ENCODE assay signal across 9 cellular contexts in genomic region chr1:226704169-226704921, GRCh38. TPM values are rescaled to one million over a fixed set of nuclear protein-coding genes. Genes with fewer than 3 reads are reported as not detected.
A peak's percentile ranks its signal among the peaks of the same experiment; 100 is the strongest.
DNase-seq lines count a peak whose midpoint lies in the region; ATAC-seq and TF ChIP-seq lines count a peak whose summit lies in the region.
"Had no signal": no experiment of that assay in that cellular context is flagged by ENCODE, and none has a peak within 500 bp of the region (broad histone marks: within the 10 kb centered on the region; RNA-seq: fewer than 3 reads in every experiment).

No MANE protein-coding gene starts in this region.

- intact Hi-C loops in activated CD4-positive, alpha-beta T cell treated with anti-CD3 and anti-CD28 coated beads, Interleukin-2, amount 10 ng/mL, durations not matched to agents 24 days and 14 days (cut with micrococcal nuclease), result no loop called here
- intact Hi-C loops in left lung (cut with DNase I), result no loop called here

- H3K4me1 ChIP-seq in left lung, result peaks cover 10 to 40% of the 10 kb centered on the region in 2 donors

- peaks cover 0 to under 1% of the 10 kb centered on the region in 2 donors for H3K36me3 ChIP-seq in left lung

- no peaks in the 10 kb centered on the region for H3K27me3 ChIP-seq in left lung

- ATAC-seq in WTC11 (no peak), left lung (no peak), HG02840 (IDR thresholded peaks at IDR 0.05; ENCODE audit: low FRiP score, unreplicated experiment) (no peak)

- peaks cover 54% of the 10 kb centered on the region for H3K4me1 Mint-ChIP-seq in activated CD4-positive, alpha-beta T cell treated with anti-CD3 and anti-CD28 coated beads, Interleukin-2, amount 10 ng/mL, durations not matched to agents 24 days and 14 days
- peaks cover 35% of the 10 kb centered on the region for H3K4me1 Mint-ChIP-seq in WTC11

- no peaks in the 10 kb centered on the region for H3K9me3 Mint-ChIP-seq in activated CD4-positive, alpha-beta T cell treated with anti-CD3 and anti-CD28 coated beads, Interleukin-2, amount 10 ng/mL, durations not matched to agents 24 days and 14 days
- 0 out of 2 replicates have a peak, but pooled peaks cover 3% of the 10 kb centered on the region for H3K9me3 Mint-ChIP-seq in WTC11

- CTCF ChIA-PET in WTC11 (lab: Charles Lee), result no interaction called here

- peak overlapping the region; percentile 86 for H3K4me3 Mint-ChIP-seq in activated CD4-positive, alpha-beta T cell treated with anti-CD3 and anti-CD28 coated beads, Interleukin-2, amount 10 ng/mL, durations not matched to agents 24 days and 14 days
- peak overlapping the region; percentile 61 for H3K4me3 Mint-ChIP-seq in WTC11

- no peaks in the 10 kb centered on the region for H3K27me3 Mint-ChIP-seq in activated CD4-positive, alpha-beta T cell treated with anti-CD3 and anti-CD28 coated beads, Interleukin-2, amount 10 ng/mL, durations not matched to agents 24 days and 14 days
- H3K27me3 Mint-ChIP-seq in WTC11 (ENCODE audit: low read depth), result no peaks in the 10 kb centered on the region

- peaks cover 36% of the 10 kb centered on the region for H3K36me3 Mint-ChIP-seq in activated CD4-positive, alpha-beta T cell treated with anti-CD3 and anti-CD28 coated beads, Interleukin-2, amount 10 ng/mL, durations not matched to agents 24 days and 14 days (ENCODE audit: low read depth)
- H3K36me3 Mint-ChIP-seq in WTC11, result no peaks in the 10 kb centered on the region; the same call in 1 of the 2 replicates

- DNase-seq in activated CD4-positive, alpha-beta T cell treated with anti-CD3 and anti-CD28 coated beads, Interleukin-2, amount 10 ng/mL, durations not matched to agents 24 days and 14 days, result no peak
- no peak for DNase-seq in activated CD4-positive, alpha-beta T cell treated with anti-CD3 and anti-CD28 coated beads, Interleukin-2, amount 50 U/mL, for 1 hour
- DNase-seq in WTC11 (ENCODE audit: low spot score), result no peak
- no peak for DNase-seq in left lung
- DNase-seq in substantia nigra (lab: John Stamatoyannopoulos, UW), result no peak
- no peak for DNase-seq in NCI-H1436 (lab: John Stamatoyannopoulos, UW)
- no peak for DNase-seq in G401 (ENCODE audit: low spot score)
- DNase-seq: IMR-90 had no signal

- no peaks in the 10 kb centered on the region for H3K9me3 ChIP-seq in left lung

- peak overlapping the region in 1 of 2 donors; percentile 59 for H3K4me3 ChIP-seq in left lung

- POLR2A ChIA-PET in WTC11 (lab: Charles Lee), result no interaction called here

- H3K27ac Mint-ChIP-seq in activated CD4-positive, alpha-beta T cell treated with anti-CD3 and anti-CD28 coated beads, Interleukin-2, amount 10 ng/mL, durations not matched to agents 24 days and 14 days, result peak overlapping the region; percentile 84
- H3K27ac Mint-ChIP-seq in WTC11, result no peak overlapping the region

- no peak for TF ChIP-seq CTCF in WTC11 (IDR thresholded peaks at IDR 0.05)
- no peak for TF ChIP-seq CTCF in left lung (IDR thresholded peaks at IDR 0.05)

- in situ Hi-C loops in G401 (cut with HindIII; ENCODE audit: low sequenced_read_pairs), result no loop called here

- H3K27ac ChIP-seq in left lung, result peak overlapping the region; percentile 97 to 99
- H3K27ac ChIP-seq in substantia nigra (ENCODE audit: low read depth, low read length, poor library complexity, severe bottlenecking), result peak overlapping the region; percentile 92

TF ChIP-seq in WTC11, 78 proteins besides CTCF, POLR2A, EP300 and RAD21:
- TF ChIP-seq ELF4 (CRISPR knock-in tag; IDR thresholded peaks at IDR 0.05; ENCODE audit: low read depth) (no peak), EMX1 (CRISPR knock-in tag; IDR thresholded peaks at IDR 0.05) (no peak), OVOL2 (CRISPR knock-in tag; IDR thresholded peaks at IDR 0.05; ENCODE audit: borderline replicate concordance) (no peak), TEAD4 (CRISPR knock-in tag; IDR thresholded peaks at IDR 0.05) (no peak), ZNF671 (CRISPR knock-in tag; IDR thresholded peaks at IDR 0.05) (no peak), NR1H2 (CRISPR knock-in tag; IDR thresholded peaks at IDR 0.05) (no peak), ZSCAN18 (CRISPR knock-in tag; IDR thresholded peaks at IDR 0.05) (no peak), ESRRA (CRISPR knock-in tag; IDR thresholded peaks at IDR 0.05; ENCODE audit: borderline replicate concordance) (no peak), GTF2I (CRISPR knock-in tag; conservative IDR thresholded peaks at IDR 0.05) (no peak), ATF1 (CRISPR knock-in tag; IDR thresholded peaks at IDR 0.05) (no peak), CREB1 (CRISPR knock-in tag; IDR thresholded peaks at IDR 0.05) (no peak), CDX4 (CRISPR knock-in tag; IDR thresholded peaks at IDR 0.05; ENCODE audit: borderline replicate concordance) (no peak), ZNF423 (CRISPR knock-in tag; IDR thresholded peaks at IDR 0.05) (no peak), IRF1 (CRISPR knock-in tag; IDR thresholded peaks at IDR 0.05) (no peak)

RNA-seq across cellular contexts. Expression of gene ITPKB, which starts 34.7 kb away (rescaled TPM):
- 29.3 and 31.2 TPM in 2 replicates for total RNA-seq in activated CD4-positive, alpha-beta T cell treated with anti-CD3 and anti-CD28 coated beads, Interleukin-2, amount 10 ng/mL, durations not matched to agents 24 days and 14 days
- total RNA-seq in WTC11 (2021) (13.1 to 15.6 TPM (median 13.5 TPM) in 3 replicates), left lung (10 to 100 TPM; 25.0 to 34.6 TPM)
- total RNA-seq in G401 (2014; rRNA removed; shearing (Covaris generic)), result 11.4 and 15.2 TPM in 2 replicates
